Comparison of ENCODE assay signal across 8 cellular contexts in genomic region chr21:16193758-16194606, GRCh38.
DNase-seq lines count a peak whose midpoint lies in the region; ATAC-seq and TF ChIP-seq lines count a peak whose summit lies in the region.

No MANE protein-coding gene starts in this region.

- H3K9me3 ChIP-seq in breast epithelium (no peaks in the 10 kb centered on the region), skeletal muscle tissue (ENCODE audit: control insufficient read depth in 3 of 3, low read length in 3 of 3) (no peaks in the 10 kb centered on the region)

- intact Hi-C loops in breast epithelium (cut with DNase I; ENCODE audit: low total_unique reads), result no loop called here

- H3K4me1 ChIP-seq in breast epithelium (no peaks in the 10 kb centered on the region), skeletal muscle tissue (ENCODE audit: control insufficient read depth in 3 of 3, insufficient read depth in 3 of 3, low read length in 3 of 3) (peaks cover 0 to 3% (median 0%) of the 10 kb centered on the region in 3 donors)

- H3K27me3 ChIP-seq in breast epithelium, result no peaks in the 10 kb centered on the region
- H3K27me3 ChIP-seq in skeletal muscle tissue (ENCODE audit: control insufficient read depth in 3 of 3, insufficient read depth in 3 of 3, low read length in 3 of 3), result no peaks in the 10 kb centered on the region

- TF ChIP-seq POLR2A in breast epithelium (IDR thresholded peaks at IDR 0.05), result no peak

- H3K27ac ChIP-seq in breast epithelium (peak overlapping the region; percentile 46 to 81), skeletal muscle tissue (ENCODE audit: low read depth, low read length) (peak overlapping the region; percentile 41)

- DNase-seq in C1 segment of cervical spinal cord (lab: John Stamatoyannopoulos, UW), result peak in 10 of 14 donors; percentile 42 to 75 (median 60)
- peak; percentile 71 for DNase-seq in MV-4-11 (lab: John Stamatoyannopoulos, UW)
- DNase-seq in breast epithelium (ENCODE audit: low spot score in 2 of 2), result peak in 1 of 2 donors; percentile 24
- peak; percentile 76 for DNase-seq in inferior parietal cortex (ENCODE audit: extremely low spot score)
- DNase-seq in effector CD4-positive, alpha-beta T cell, result no peak
- no peak for DNase-seq in NCI-H2107 treated with DMSO at 0.1 percent for 48 hours (lab: John Stamatoyannopoulos, UW; ENCODE audit: unreplicated experiment)

- H3K4me3 ChIP-seq in breast epithelium, result peak overlapping the region; percentile 40 to 46 (median 41)
- H3K4me3 ChIP-seq in skeletal muscle tissue (ENCODE audit: low read length in 3 of 3), result peak overlapping the region; percentile 67 to 85 (median 70)

- peak; percentile 59 for ATAC-seq in GM21390 (IDR thresholded peaks at IDR 0.05; ENCODE audit: unreplicated experiment)

- H3K36me3 ChIP-seq in breast epithelium (no peaks in the 10 kb centered on the region), skeletal muscle tissue (ENCODE audit: control insufficient read depth in 3 of 3, insufficient read depth in 3 of 3, low read length in 3 of 3) (no peaks in the 10 kb centered on the region)

- H3K9ac ChIP-seq in skeletal muscle tissue (ENCODE audit: low read depth in 1 of 3, low read length in 3 of 3), result peak overlapping the region; percentile 67 to 95 (median 72)

- no peak for TF ChIP-seq CTCF in breast epithelium (IDR thresholded peaks at IDR 0.05)

Comparison
In these comparisons a context has a peak if more than half of its experiments do, and no peak if none do; other contexts are left out.
1. DNase-seq: peak in C1 segment of cervical spinal cord (10 of 14), MV-4-11 (single experiment) and inferior parietal cortex (single experiment); none in effector CD4-positive, alpha-beta T cell (single experiment) and NCI-H2107 treated with DMSO at 0.1 percent for 48 hours (single experiment).